In the genomic region with DNA sequence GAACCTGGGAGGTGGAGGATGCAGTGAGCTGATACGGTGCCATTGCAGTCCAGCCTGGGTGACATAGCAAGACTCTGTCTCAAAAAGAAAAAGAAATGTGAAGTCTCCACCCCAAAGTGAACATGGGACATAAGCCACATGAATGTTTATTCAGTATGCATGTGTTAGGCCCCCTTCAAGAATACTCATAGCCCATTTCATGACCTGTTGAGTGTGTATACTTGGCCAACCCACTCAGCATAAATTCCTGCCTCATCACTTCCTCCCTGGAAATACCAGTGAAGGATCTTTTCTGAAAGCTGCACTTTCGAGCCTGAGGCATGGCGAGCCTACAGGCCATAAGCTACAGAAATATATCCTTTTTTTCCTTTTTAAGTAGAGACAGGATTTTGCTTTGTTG, we compare ENCODE assay signal across 20 cellular contexts. TPM values are rescaled to one million over a fixed set of nuclear protein-coding genes. Genes with fewer than 3 reads are reported as not detected.
"Had no signal": no experiment of that assay in that cellular context is flagged by ENCODE, and none has a peak within 500 bp of the region (broad histone marks: within the 10 kb centered on the region; RNA-seq: fewer than 3 reads in every experiment).

No MANE protein-coding gene starts in this region.

RNA-seq across cellular contexts. Expression of a gene that starts 6.8 kb away (rescaled TPM):
- total RNA-seq: activated naive CD4-positive, alpha-beta T cell treated with anti-CD3 and anti-CD28 coated beads for 36 hours; activated naive CD4-positive, alpha-beta T cell treated with anti-CD3 and anti-CD28 coated beads, Interleukin-2, amount 50 U/mL, for 72 hours; activated naive CD8-positive, alpha-beta T cell treated with anti-CD3 and anti-CD28 coated beads for 36 hours; activated naive CD8-positive, alpha-beta T cell treated with anti-CD3 and anti-CD28 coated beads, Interleukin-2, amount 10 ng/mL, durations not matched to agents 7 days and 5 days; activated T-cell treated with anti-CD3 and anti-CD28 coated beads, Interleukin-2, amount 50 U/mL, for 4 hours; activated T-cell treated with anti-CD3 and anti-CD28 coated beads, Interleukin-2, amount 50 U/mL, for 72 hours; activated T-helper 1 cell treated with anti-CD3 and anti-CD28 coated beads, Interleukin-12 subunit alpha, Interleukin-12 subunit beta, Interleukin-2, Interleukin-4 antibody, amounts not matched to agents 30 ng/mL and 10 ng/mL and 1 ng/mL, durations not matched to agents 14 hours and 24 hours and 36 hours; activated T-helper 17 cell treated with anti-CD3 and anti-CD28 coated beads, Interleukin-2, amount 50 U/mL, for 72 hours; activated T-helper 2 cell treated with anti-CD3 and anti-CD28 coated beads, Interferon-gamma antibody, Interleukin-2, Interleukin-4, amounts not matched to agents 10 μg/mL and 5 μg/mL and 100 μg/mL, durations not matched to agents 14 hours and 24 hours and 36 hours; adrenal gland; aorta; ascending aorta; astrocyte; body of pancreas; breast epithelium; bronchial epithelial cell; cardiac muscle cell; cardiac septum; cerebellum; chondrocyte had no signal

RNA-seq across cellular contexts. Expression of a gene that starts 18.0 kb away (rescaled TPM):
- total RNA-seq: activated naive CD4-positive, alpha-beta T cell treated with anti-CD3 and anti-CD28 coated beads for 36 hours; activated naive CD4-positive, alpha-beta T cell treated with anti-CD3 and anti-CD28 coated beads, Interleukin-2, amount 50 U/mL, for 72 hours; activated naive CD8-positive, alpha-beta T cell treated with anti-CD3 and anti-CD28 coated beads for 36 hours; activated naive CD8-positive, alpha-beta T cell treated with anti-CD3 and anti-CD28 coated beads, Interleukin-2, amount 10 ng/mL, durations not matched to agents 7 days and 5 days; activated T-cell treated with anti-CD3 and anti-CD28 coated beads, Interleukin-2, amount 50 U/mL, for 4 hours; activated T-cell treated with anti-CD3 and anti-CD28 coated beads, Interleukin-2, amount 50 U/mL, for 72 hours; activated T-helper 1 cell treated with anti-CD3 and anti-CD28 coated beads, Interleukin-12 subunit alpha, Interleukin-12 subunit beta, Interleukin-2, Interleukin-4 antibody, amounts not matched to agents 30 ng/mL and 10 ng/mL and 1 ng/mL, durations not matched to agents 14 hours and 24 hours and 36 hours; activated T-helper 17 cell treated with anti-CD3 and anti-CD28 coated beads, Interleukin-2, amount 50 U/mL, for 72 hours; activated T-helper 2 cell treated with anti-CD3 and anti-CD28 coated beads, Interferon-gamma antibody, Interleukin-2, Interleukin-4, amounts not matched to agents 10 μg/mL and 5 μg/mL and 100 μg/mL, durations not matched to agents 14 hours and 24 hours and 36 hours; adrenal gland; aorta; ascending aorta; astrocyte; body of pancreas; breast epithelium; bronchial epithelial cell; cardiac muscle cell; cardiac septum; cerebellum; chondrocyte had no signal

RNA-seq across cellular contexts. Expression of a gene that starts 34.8 kb away (rescaled TPM):
- total RNA-seq: activated naive CD4-positive, alpha-beta T cell treated with anti-CD3 and anti-CD28 coated beads for 36 hours; activated naive CD4-positive, alpha-beta T cell treated with anti-CD3 and anti-CD28 coated beads, Interleukin-2, amount 50 U/mL, for 72 hours; activated naive CD8-positive, alpha-beta T cell treated with anti-CD3 and anti-CD28 coated beads for 36 hours; activated naive CD8-positive, alpha-beta T cell treated with anti-CD3 and anti-CD28 coated beads, Interleukin-2, amount 10 ng/mL, durations not matched to agents 7 days and 5 days; activated T-cell treated with anti-CD3 and anti-CD28 coated beads, Interleukin-2, amount 50 U/mL, for 4 hours; activated T-cell treated with anti-CD3 and anti-CD28 coated beads, Interleukin-2, amount 50 U/mL, for 72 hours; activated T-helper 1 cell treated with anti-CD3 and anti-CD28 coated beads, Interleukin-12 subunit alpha, Interleukin-12 subunit beta, Interleukin-2, Interleukin-4 antibody, amounts not matched to agents 30 ng/mL and 10 ng/mL and 1 ng/mL, durations not matched to agents 14 hours and 24 hours and 36 hours; activated T-helper 17 cell treated with anti-CD3 and anti-CD28 coated beads, Interleukin-2, amount 50 U/mL, for 72 hours; activated T-helper 2 cell treated with anti-CD3 and anti-CD28 coated beads, Interferon-gamma antibody, Interleukin-2, Interleukin-4, amounts not matched to agents 10 μg/mL and 5 μg/mL and 100 μg/mL, durations not matched to agents 14 hours and 24 hours and 36 hours; adrenal gland; aorta; ascending aorta; astrocyte; body of pancreas; breast epithelium; bronchial epithelial cell; cardiac muscle cell; cardiac septum; cerebellum; chondrocyte had no signal

RNA-seq across cellular contexts. Expression of a gene that starts 47.6 kb away (rescaled TPM):
- total RNA-seq: activated naive CD4-positive, alpha-beta T cell treated with anti-CD3 and anti-CD28 coated beads for 36 hours; activated naive CD4-positive, alpha-beta T cell treated with anti-CD3 and anti-CD28 coated beads, Interleukin-2, amount 50 U/mL, for 72 hours; activated naive CD8-positive, alpha-beta T cell treated with anti-CD3 and anti-CD28 coated beads for 36 hours; activated naive CD8-positive, alpha-beta T cell treated with anti-CD3 and anti-CD28 coated beads, Interleukin-2, amount 10 ng/mL, durations not matched to agents 7 days and 5 days; activated T-cell treated with anti-CD3 and anti-CD28 coated beads, Interleukin-2, amount 50 U/mL, for 4 hours; activated T-cell treated with anti-CD3 and anti-CD28 coated beads, Interleukin-2, amount 50 U/mL, for 72 hours; activated T-helper 1 cell treated with anti-CD3 and anti-CD28 coated beads, Interleukin-12 subunit alpha, Interleukin-12 subunit beta, Interleukin-2, Interleukin-4 antibody, amounts not matched to agents 30 ng/mL and 10 ng/mL and 1 ng/mL, durations not matched to agents 14 hours and 24 hours and 36 hours; activated T-helper 17 cell treated with anti-CD3 and anti-CD28 coated beads, Interleukin-2, amount 50 U/mL, for 72 hours; activated T-helper 2 cell treated with anti-CD3 and anti-CD28 coated beads, Interferon-gamma antibody, Interleukin-2, Interleukin-4, amounts not matched to agents 10 μg/mL and 5 μg/mL and 100 μg/mL, durations not matched to agents 14 hours and 24 hours and 36 hours; adrenal gland; aorta; ascending aorta; astrocyte; body of pancreas; breast epithelium; bronchial epithelial cell; cardiac muscle cell; cardiac septum; cerebellum; chondrocyte had no signal

RNA-seq across cellular contexts. Expression of a gene that starts 53.8 kb away (rescaled TPM):
- total RNA-seq: activated naive CD4-positive, alpha-beta T cell treated with anti-CD3 and anti-CD28 coated beads for 36 hours; activated naive CD4-positive, alpha-beta T cell treated with anti-CD3 and anti-CD28 coated beads, Interleukin-2, amount 50 U/mL, for 72 hours; activated naive CD8-positive, alpha-beta T cell treated with anti-CD3 and anti-CD28 coated beads for 36 hours; activated naive CD8-positive, alpha-beta T cell treated with anti-CD3 and anti-CD28 coated beads, Interleukin-2, amount 10 ng/mL, durations not matched to agents 7 days and 5 days; activated T-cell treated with anti-CD3 and anti-CD28 coated beads, Interleukin-2, amount 50 U/mL, for 4 hours; activated T-cell treated with anti-CD3 and anti-CD28 coated beads, Interleukin-2, amount 50 U/mL, for 72 hours; activated T-helper 1 cell treated with anti-CD3 and anti-CD28 coated beads, Interleukin-12 subunit alpha, Interleukin-12 subunit beta, Interleukin-2, Interleukin-4 antibody, amounts not matched to agents 30 ng/mL and 10 ng/mL and 1 ng/mL, durations not matched to agents 14 hours and 24 hours and 36 hours; activated T-helper 17 cell treated with anti-CD3 and anti-CD28 coated beads, Interleukin-2, amount 50 U/mL, for 72 hours; activated T-helper 2 cell treated with anti-CD3 and anti-CD28 coated beads, Interferon-gamma antibody, Interleukin-2, Interleukin-4, amounts not matched to agents 10 μg/mL and 5 μg/mL and 100 μg/mL, durations not matched to agents 14 hours and 24 hours and 36 hours; adrenal gland; aorta; ascending aorta; astrocyte; body of pancreas; breast epithelium; bronchial epithelial cell; cardiac muscle cell; cardiac septum; cerebellum; chondrocyte had no signal
